ENCODE assay signal across 26 cellular contexts in the genomic region with DNA sequence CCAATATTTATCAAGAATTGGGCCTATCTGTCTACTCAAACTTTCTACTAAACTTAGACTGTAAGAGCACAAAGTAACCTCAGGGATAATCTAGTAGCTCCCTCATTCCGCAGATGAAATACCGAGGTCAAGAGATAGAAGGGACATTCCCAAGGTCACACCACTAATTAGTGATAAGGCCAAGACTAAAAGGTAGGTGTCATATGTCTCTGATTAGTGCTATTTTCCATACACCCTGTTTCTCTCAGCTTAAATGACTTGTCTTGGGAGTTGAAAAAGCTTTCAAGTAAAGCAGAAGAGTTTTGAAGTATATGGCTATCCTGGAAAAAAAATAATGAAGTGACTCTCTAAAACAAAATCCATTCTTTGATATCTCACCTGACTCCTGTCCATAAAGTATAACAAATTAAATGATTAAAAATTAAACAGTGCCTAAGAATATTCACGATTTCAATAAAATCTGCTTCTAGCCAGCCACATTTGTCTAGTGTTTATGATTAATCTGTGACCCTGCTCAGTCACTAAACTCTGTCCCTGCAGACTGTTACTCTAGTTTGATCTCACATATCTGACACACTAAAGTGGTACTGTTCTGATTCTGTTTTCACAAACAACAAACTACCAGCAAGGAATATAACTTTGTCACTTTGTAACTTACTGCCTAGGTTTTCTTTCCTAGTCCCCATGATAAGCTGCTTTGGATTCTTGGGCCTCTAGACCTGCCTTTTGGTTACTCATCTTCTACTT. TPM values are rescaled to one million over a fixed set of nuclear protein-coding genes. Genes with fewer than 3 reads are reported as not detected.
DNase-seq lines count a peak whose midpoint lies in the region; ATAC-seq and TF ChIP-seq lines count a peak whose summit lies in the region.
"Had no signal": no experiment of that assay in that cellular context is flagged by ENCODE, and none has a peak within 500 bp of the region (broad histone marks: within the 10 kb centered on the region; RNA-seq: fewer than 3 reads in every experiment).

No MANE protein-coding gene starts in this region.

- no peak overlapping the region for H4K8ac ChIP-seq in mesenchymal stem cell (ENCODE audit: low read length)

- no peak overlapping the region for H2BK5ac ChIP-seq in mesenchymal stem cell (ENCODE audit: low read depth, low read length, poor library complexity, severe bottlenecking)

- ATAC-seq in effector memory CD8-positive, alpha-beta T cell (replicated peaks): peak; percentile 27
- peak; percentile 59 for ATAC-seq in stimulated activated naive CD8-positive, alpha-beta T cell treated with anti-CD3 and anti-CD28 coated beads, Interleukin-15, amount 100 ng/mL, for 72 hours
- ATAC-seq in mucosa of descending colon: no peak

- CTCF ChIA-PET in activated CD4-positive, alpha-beta memory T cell treated with anti-CD3 and anti-CD28 coated beads for 36 hours (lab: Charles Lee): no interaction called here

- no peaks in the 10 kb centered on the region for H3K9me3 Mint-ChIP-seq in activated naive CD4-positive, alpha-beta T cell treated with anti-CD3 and anti-CD28 coated beads, Interleukin-2, amount 50 U/mL, for 24 hours
- no peaks in the 10 kb centered on the region for H3K9me3 Mint-ChIP-seq in activated CD4-positive, alpha-beta memory T cell treated with anti-CD3 and anti-CD28 coated beads for 36 hours
- H3K9me3 Mint-ChIP-seq in effector memory CD8-positive, alpha-beta T cell: no peaks in the 10 kb centered on the region
- no peaks in the 10 kb centered on the region for H3K9me3 Mint-ChIP-seq in stimulated activated naive CD8-positive, alpha-beta T cell treated with anti-CD3 and anti-CD28 coated beads, Interleukin-15, amount 100 ng/mL, for 72 hours
- H3K9me3 Mint-ChIP-seq: brain, nephron, type B pancreatic cell had no signal

- H3K27ac ChIP-seq in mesenchymal stem cell (ENCODE audit: low read length, poor library complexity, severe bottlenecking): no peak overlapping the region
- H3K27ac ChIP-seq: parathyroid adenoma, sigmoid colon had no signal

- no peak for TF ChIP-seq CTCF in mucosa of descending colon (IDR thresholded peaks at IDR 0.05)

- peak overlapping the region; percentile 87 for H3K4me3 Mint-ChIP-seq in activated naive CD4-positive, alpha-beta T cell treated with anti-CD3 and anti-CD28 coated beads, Interleukin-2, amount 50 U/mL, for 24 hours
- H3K4me3 Mint-ChIP-seq in activated CD4-positive, alpha-beta memory T cell treated with anti-CD3 and anti-CD28 coated beads for 36 hours: peak overlapping the region; percentile 80
- H3K4me3 Mint-ChIP-seq in effector memory CD8-positive, alpha-beta T cell: peak overlapping the region; percentile 69 to 79
- H3K4me3 Mint-ChIP-seq in stimulated activated naive CD8-positive, alpha-beta T cell treated with anti-CD3 and anti-CD28 coated beads, Interleukin-15, amount 100 ng/mL, for 72 hours: peak overlapping the region; percentile 72 to 90
- H3K4me3 Mint-ChIP-seq: brain, nephron, type B pancreatic cell had no signal

- POLR2A ChIA-PET in activated CD4-positive, alpha-beta memory T cell treated with anti-CD3 and anti-CD28 coated beads for 36 hours (lab: Charles Lee): interaction anchor here (0.6 to 6.3 kb wide), 5 partner anchors 11 to 209 kb away, joined by 3 to 57 read pairs (median 4); no protein-coding TSS in a partner anchor

- H3K27me3 ChIP-seq in mesenchymal stem cell (ENCODE audit: control insufficient read depth in 1 of 2, insufficient read depth in 1 of 2, low read length in 2 of 2): no peaks in the 10 kb centered on the region
- H3K27me3 ChIP-seq: sigmoid colon had no signal

- no peaks in the 10 kb centered on the region for H3K79me1 ChIP-seq in mesenchymal stem cell (replicated peaks; ENCODE audit: low read length, poor library complexity, severe bottlenecking)

- no peak overlapping the region for H3K14ac ChIP-seq in mesenchymal stem cell (ENCODE audit: low read length in 2 of 2)

- H3K4ac ChIP-seq in mesenchymal stem cell (ENCODE audit: low read depth in 1 of 2, low read length in 2 of 2): no peak overlapping the region

- H2BK120ac ChIP-seq in mesenchymal stem cell (ENCODE audit: low read depth, low read length): no peak overlapping the region

- H3K9ac ChIP-seq in mesenchymal stem cell (ENCODE audit: low read length): no peak overlapping the region
- H3K9ac ChIP-seq: parathyroid adenoma, SK-N-SH had no signal

- no peaks in the 10 kb centered on the region for H3K36me3 ChIP-seq in mesenchymal stem cell (ENCODE audit: control insufficient read depth in 1 of 2, insufficient read depth in 2 of 2, low read depth in 1 of 2, low read length in 2 of 2)
- no peaks in the 10 kb centered on the region for H3K36me3 ChIP-seq in mucosa of descending colon (ENCODE audit: low read depth)
- H3K36me3 ChIP-seq: sigmoid colon had no signal

- no peaks in the 10 kb centered on the region for H3K4me1 ChIP-seq in mesenchymal stem cell (ENCODE audit: control insufficient read depth, insufficient read depth, low read depth, low read length)
- no peaks in the 10 kb centered on the region for H3K4me1 ChIP-seq in mucosa of descending colon (ENCODE audit: low read depth)
- H3K4me1 ChIP-seq: parathyroid adenoma, sigmoid colon had no signal

- no peaks in the 10 kb centered on the region for H3K27me3 Mint-ChIP-seq in activated naive CD4-positive, alpha-beta T cell treated with anti-CD3 and anti-CD28 coated beads, Interleukin-2, amount 50 U/mL, for 24 hours
- no peaks in the 10 kb centered on the region for H3K27me3 Mint-ChIP-seq in activated CD4-positive, alpha-beta memory T cell treated with anti-CD3 and anti-CD28 coated beads for 36 hours
- no peaks in the 10 kb centered on the region for H3K27me3 Mint-ChIP-seq in effector memory CD8-positive, alpha-beta T cell
- no peaks in the 10 kb centered on the region for H3K27me3 Mint-ChIP-seq in stimulated activated naive CD8-positive, alpha-beta T cell treated with anti-CD3 and anti-CD28 coated beads, Interleukin-15, amount 100 ng/mL, for 72 hours
- H3K27me3 Mint-ChIP-seq: brain, type B pancreatic cell had no signal

- H3K4me1 Mint-ChIP-seq in activated naive CD4-positive, alpha-beta T cell treated with anti-CD3 and anti-CD28 coated beads, Interleukin-2, amount 50 U/mL, for 24 hours: peaks cover 75% of the 10 kb centered on the region
- peaks cover 60% of the 10 kb centered on the region for H3K4me1 Mint-ChIP-seq in activated CD4-positive, alpha-beta memory T cell treated with anti-CD3 and anti-CD28 coated beads for 36 hours (ENCODE audit: low read depth)
- peaks cover 35 to 59% of the 10 kb centered on the region in 2 donors for H3K4me1 Mint-ChIP-seq in effector memory CD8-positive, alpha-beta T cell (ENCODE audit: low read depth in 2 of 2)
- H3K4me1 Mint-ChIP-seq in stimulated activated naive CD8-positive, alpha-beta T cell treated with anti-CD3 and anti-CD28 coated beads, Interleukin-15, amount 100 ng/mL, for 72 hours: peaks cover 62% of the 10 kb centered on the region
- H3K4me1 Mint-ChIP-seq: brain, nephron had no signal

- peak overlapping the region; percentile 98 for H3K27ac Mint-ChIP-seq in activated naive CD4-positive, alpha-beta T cell treated with anti-CD3 and anti-CD28 coated beads, Interleukin-2, amount 50 U/mL, for 24 hours
- H3K27ac Mint-ChIP-seq in activated CD4-positive, alpha-beta memory T cell treated with anti-CD3 and anti-CD28 coated beads for 36 hours: peak overlapping the region; percentile 94
- H3K27ac Mint-ChIP-seq in effector memory CD8-positive, alpha-beta T cell: peak overlapping the region; percentile 85 to 97
- H3K27ac Mint-ChIP-seq in stimulated activated naive CD8-positive, alpha-beta T cell treated with anti-CD3 and anti-CD28 coated beads, Interleukin-15, amount 100 ng/mL, for 72 hours: peak overlapping the region; percentile 80 to 95
- H3K27ac Mint-ChIP-seq: brain, nephron, type B pancreatic cell had no signal

- no peak overlapping the region for H2AK5ac ChIP-seq in mesenchymal stem cell (ENCODE audit: low read length, severe bottlenecking)

- H3K9me3 ChIP-seq in mesenchymal stem cell (ENCODE audit: control insufficient read depth, low read length) (no peaks in the 10 kb centered on the region), mucosa of descending colon (no peaks in the 10 kb centered on the region)
- H3K9me3 ChIP-seq: sigmoid colon, SK-N-SH had no signal

- no peak for DNase-seq in activated naive CD4-positive, alpha-beta T cell treated with anti-CD3 and anti-CD28 coated beads, Interleukin-2, amount 50 U/mL, for 16 hours
- no peak for DNase-seq in activated CD4-positive, alpha-beta memory T cell treated with anti-CD3 and anti-CD28 coated beads for 36 hours
- DNase-seq in effector memory CD8-positive, alpha-beta T cell: no peak
- no peak for DNase-seq in stimulated activated naive CD8-positive, alpha-beta T cell treated with anti-CD3 and anti-CD28 coated beads, Interleukin-15, amount 100 ng/mL, for 72 hours
- DNase-seq in mesenchymal stem cell (no peak), mucosa of descending colon (no peak), cerebellar cortex (ENCODE audit: low spot score) (no peak)
- DNase-seq: activated CD8-positive, alpha-beta memory T cell treated with anti-CD3 and anti-CD28 coated beads for 24 hours; activated gamma-delta T cell treated with Interleukin-2 at 50 U/mL for 16 hours; islet precursor cell; NCI-H1105; NCI-H2107; NCI-H524; sigmoid colon; SK-N-SH; stimulated activated naive CD4-positive, alpha-beta T cell treated with Interleukin-2 at 50 U/mL for 16 hours had no signal

- no peak overlapping the region for H4K91ac ChIP-seq in mesenchymal stem cell (ENCODE audit: low read length)

- no peak overlapping the region for H2BK12ac ChIP-seq in mesenchymal stem cell (ENCODE audit: low read length in 2 of 2)

- H3K36me3 Mint-ChIP-seq in activated naive CD4-positive, alpha-beta T cell treated with anti-CD3 and anti-CD28 coated beads, Interleukin-2, amount 50 U/mL, for 24 hours: peaks cover 10% of the 10 kb centered on the region
- H3K36me3 Mint-ChIP-seq in activated CD4-positive, alpha-beta memory T cell treated with anti-CD3 and anti-CD28 coated beads for 36 hours: peaks cover 28% of the 10 kb centered on the region
- peaks cover 14% of the 10 kb centered on the region for H3K36me3 Mint-ChIP-seq in effector memory CD8-positive, alpha-beta T cell (ENCODE audit: insufficient read depth)
- H3K36me3 Mint-ChIP-seq: brain, type B pancreatic cell had no signal

- no peak overlapping the region for H2AFZ ChIP-seq in mesenchymal stem cell (ENCODE audit: low read depth, low read length)
- H2AFZ ChIP-seq: parathyroid adenoma had no signal

- H3K4me2 ChIP-seq in mesenchymal stem cell (ENCODE audit: low read length, poor library complexity, severe bottlenecking): no peak overlapping the region
- H3K4me2 ChIP-seq: SK-N-SH had no signal

- H2BK15ac ChIP-seq in mesenchymal stem cell (ENCODE audit: low read depth, poor library complexity, severe bottlenecking): no peak overlapping the region

- H3K23ac ChIP-seq in mesenchymal stem cell (ENCODE audit: low read length in 2 of 2): no peak overlapping the region

- intact Hi-C loops in activated CD4-positive, alpha-beta memory T cell treated with anti-CD3 and anti-CD28 coated beads for 36 hours (cut with micrococcal nuclease): loop anchor here (1.0 to 10.0 kb wide), 4 partner anchors 7 to 1050 kb away; a partner anchor contains a TSS
- intact Hi-C loops in mucosa of descending colon (cut with DNase I, micrococcal nuclease): no loop called here

- H3K4me3 ChIP-seq in mesenchymal stem cell (ENCODE audit: insufficient read depth in 1 of 2, low read depth in 1 of 2, low read length in 2 of 2) (no peak overlapping the region), mucosa of descending colon (no peak overlapping the region)
- H3K4me3 ChIP-seq: lung, sigmoid colon had no signal

- 56% methylated on average over 3 of the region's 3 CpGs for WGBS in mesenchymal stem cell

- no peak overlapping the region for H3K18ac ChIP-seq in mesenchymal stem cell (ENCODE audit: low read depth in 1 of 2, low read length in 2 of 2)

RNA-seq across cellular contexts. Expression of a gene that starts 10.3 kb away (rescaled TPM):
- 10 to 100 TPM; 14.7 to 14.8 TPM for total RNA-seq in activated CD4-positive, alpha-beta memory T cell treated with anti-CD3 and anti-CD28 coated beads for 36 hours
- polyA plus RNA-seq in mesenchymal stem cell (2013, experiment 1 of 2): not detected
- not detected for polyA plus RNA-seq in mesenchymal stem cell (2013, experiment 2 of 2)
- 1 to 10 TPM; 1.2 to 2.3 (median 1.3) TPM for total RNA-seq in mucosa of descending colon
- total RNA-seq: fibroblast of villous mesenchyme, H1, LHCN-M2, RPMI7951 had no signal
- polyA plus RNA-seq: H1, SK-N-SH had no signal

Comparison
In these comparisons a context has a peak if more than half of its experiments do, and no peak if none do; other contexts are left out.
1. RNA of a gene that starts 10.3 kb away (total RNA-seq): 14.7 to 14.8 TPM in activated CD4-positive, alpha-beta memory T cell treated with anti-CD3 and anti-CD28 coated beads for 36 hours; 1.2 to 2.3 TPM in mucosa of descending colon; every median in the first group is over 4 times any median in the second.
2. Peak in every context shown above with its lines, with median percentiles within 50 percentile points of each other: H3K27ac Mint-ChIP-seq and H3K4me3 Mint-ChIP-seq.